10 cellular contexts compared by ENCODE assay signal in genomic region chr3:57434041-57434440, GRCh38.
DNase-seq lines count a peak whose midpoint lies in the region; ATAC-seq, FAIRE-seq and TF ChIP-seq lines count a peak whose summit lies in the region.
"Had no signal": no experiment of that assay in that cellular context is flagged by ENCODE, and none has a peak within 500 bp of the region (broad histone marks: within the 10 kb centered on the region; RNA-seq: fewer than 3 reads in every experiment).

No MANE protein-coding gene starts in this region.

- H3K9me3 ChIP-seq in endodermal cell (ENCODE audit: control insufficient read depth, low read length) (no peaks in the 10 kb centered on the region), small intestine (ENCODE audit: control insufficient read depth, low read depth) (no peaks in the 10 kb centered on the region)
- H3K9me3 ChIP-seq: thoracic aorta had no signal

- TF ChIP-seq CTCF in endodermal cell (conservative IDR thresholded peaks at IDR 0.05), result peak; percentile 78

- H3K27me3 ChIP-seq in endodermal cell (ENCODE audit: control insufficient read depth, insufficient read depth, low read length, poor library complexity, severe bottlenecking) (no peaks in the 10 kb centered on the region), small intestine (ENCODE audit: control insufficient read depth in 2 of 2, insufficient read depth in 2 of 2, low read length in 2 of 2) (no peaks in the 10 kb centered on the region)

- no peak overlapping the region for H3K9ac ChIP-seq in endodermal cell (ENCODE audit: extremely low read depth, low read length, poor library complexity, severe bottlenecking)

- FAIRE-seq in small intestine (lab: Jason Lieb, UNC), result peak; percentile 39

- peak; percentile 17 for DNase-seq in NCI-H2107 treated with DMSO at 0.1 percent for 48 hours (lab: John Stamatoyannopoulos, UW; ENCODE audit: unreplicated experiment)
- DNase-seq in NCI-H2107 (lab: John Stamatoyannopoulos, UW), result no peak
- peak; percentile 32 to 56 for DNase-seq in NCI-H526 (lab: John Stamatoyannopoulos, UW)
- DNase-seq in endodermal cell, result no peak
- DNase-seq in small intestine, result peak; percentile 73
- no peak for DNase-seq in activated effector memory CD4-positive, alpha-beta T cell treated with anti-CD3 and anti-CD28 coated beads, Interleukin-2, amount 50 U/mL, for 16 hours
- DNase-seq in activated T-cell treated with anti-CD3 and anti-CD28 coated beads, Interleukin-2, amount 50 U/mL, for 1 hour, result no peak
- DNase-seq: CD4-positive, alpha-beta memory T cell had no signal

- no peaks in the 10 kb centered on the region for H3K36me3 Mint-ChIP-seq in endodermal cell (ENCODE audit: low read depth)
- H3K36me3 Mint-ChIP-seq: CD4-positive, alpha-beta memory T cell had no signal

- H3K9me3 Mint-ChIP-seq in endodermal cell, result no peaks in the 10 kb centered on the region
- H3K9me3 Mint-ChIP-seq: CD4-positive, alpha-beta memory T cell had no signal

- no peak overlapping the region for H3K4me3 Mint-ChIP-seq in endodermal cell
- H3K4me3 Mint-ChIP-seq: CD4-positive, alpha-beta memory T cell had no signal

- H3K4me1 Mint-ChIP-seq in endodermal cell, result peaks cover 3% of the 10 kb centered on the region
- H3K4me1 Mint-ChIP-seq: CD4-positive, alpha-beta memory T cell had no signal

- no peak overlapping the region for H3K27ac ChIP-seq in endodermal cell (ENCODE audit: low read depth, low read length)
- no peak overlapping the region for H3K27ac ChIP-seq in small intestine (ENCODE audit: low read depth in 1 of 2, low read length in 1 of 2)
- H3K27ac ChIP-seq: thoracic aorta had no signal

- WGBS in endodermal cell (ENCODE audit: insufficient coverage in 1 of 2, insufficient read length in 1 of 2), 2 experiments, result 0 to 20% methylated on average over 1 to 3 of the region's 4 CpGs
- 22 to 30% (median 30%) methylated on average over 4 of the region's 4 CpGs for WGBS in small intestine, 3 donors

- no peaks in the 10 kb centered on the region for H3K27me3 Mint-ChIP-seq in endodermal cell (ENCODE audit: insufficient read depth)

- H3K36me3 ChIP-seq in endodermal cell (ENCODE audit: control insufficient read depth, insufficient read depth, low read length) (no peaks in the 10 kb centered on the region), small intestine (ENCODE audit: control insufficient read depth in 2 of 2, insufficient read depth in 2 of 2, low read length in 2 of 2) (no peaks in the 10 kb centered on the region)
- H3K36me3 ChIP-seq: thoracic aorta had no signal

- H3K4me3 ChIP-seq in endodermal cell (ENCODE audit: low read length), result no peak overlapping the region
- no peak overlapping the region for H3K4me3 ChIP-seq in small intestine (ENCODE audit: low read depth in 1 of 2, low read length in 2 of 2)
- H3K4me3 ChIP-seq: thoracic aorta had no signal

- H3K27ac Mint-ChIP-seq in endodermal cell, result no peak overlapping the region
- H3K27ac Mint-ChIP-seq: CD4-positive, alpha-beta memory T cell had no signal

- no peak for ATAC-seq in GM21528 (IDR thresholded peaks at IDR 0.05; ENCODE audit: low FRiP score, unreplicated experiment)

- H3K4me1 ChIP-seq in endodermal cell (ENCODE audit: control insufficient read depth, insufficient read depth, low read length) (no peaks in the 10 kb centered on the region), small intestine (ENCODE audit: control insufficient read depth in 2 of 2, insufficient read depth in 1 of 2, low read depth in 1 of 2, low read length in 1 of 2) (no peaks in the 10 kb centered on the region)

Comparison
In these comparisons a context has a peak if more than half of its experiments do, and no peak if none do; other contexts are left out.
1. DNase-seq: peak in NCI-H2107 treated with DMSO at 0.1 percent for 48 hours (single experiment), NCI-H526 (2 of 2) and small intestine (single experiment); none in NCI-H2107 (single experiment), endodermal cell (single experiment), activated effector memory CD4-positive, alpha-beta T cell treated with anti-CD3 and anti-CD28 coated beads, Interleukin-2, amount 50 U/mL, for 16 hours (single experiment) and activated T-cell treated with anti-CD3 and anti-CD28 coated beads, Interleukin-2, amount 50 U/mL, for 1 hour (single experiment).